ENCODE assay signal across 1 cellular context in genomic region chr14:89233184-89233583, GRCh38.
TF ChIP-seq lines count a peak whose summit lies in the region.

No MANE protein-coding gene starts in this region.

TF ChIP-seq in HepG2, 621 proteins besides CTCF, POLR2A, EP300 and RAD21 (continued from another document):
- TF ChIP-seq ZBTB49 (CRISPR knock-in tag; IDR thresholded peaks at IDR 0.05; ENCODE audit: borderline replicate concordance) (no peak), ZNF292 (CRISPR knock-in tag; IDR thresholded peaks at IDR 0.05; ENCODE audit: borderline replicate concordance, low read depth) (no peak), AKAP8 (CRISPR knock-in tag; IDR thresholded peaks at IDR 0.05) (no peak), DNMT3B (CRISPR knock-in tag; conservative IDR thresholded peaks at IDR 0.05) (no peak), MATR3 (CRISPR knock-in tag; IDR thresholded peaks at IDR 0.05) (no peak), ZBTB4 (CRISPR knock-in tag; IDR thresholded peaks at IDR 0.05; ENCODE audit: borderline replicate concordance) (no peak), ZNF10 (CRISPR knock-in tag; IDR thresholded peaks at IDR 0.05; ENCODE audit: borderline replicate concordance, low read depth) (no peak), DR1 (CRISPR knock-in tag; IDR thresholded peaks at IDR 0.05) (no peak), NR2F1 (CRISPR knock-in tag; IDR thresholded peaks at IDR 0.05) (no peak), ZSCAN30 (CRISPR knock-in tag; IDR thresholded peaks at IDR 0.05) (no peak), CC2D1A (CRISPR knock-in tag; IDR thresholded peaks at IDR 0.05) (no peak), ARNTL (CRISPR knock-in tag; IDR thresholded peaks at IDR 0.05) (no peak), PCBP1 (IDR thresholded peaks at IDR 0.05; ENCODE audit: borderline replicate concordance, low read depth, low read length) (no peak)
